8 cellular contexts compared by ENCODE assay signal in genomic region chr7:149310113-149310836, GRCh38. TPM values are rescaled to one million over a fixed set of nuclear protein-coding genes. Genes with fewer than 3 reads are reported as not detected.
DNase-seq lines count a peak whose midpoint lies in the region; ATAC-seq and TF ChIP-seq lines count a peak whose summit lies in the region.

No MANE protein-coding gene starts in this region.

- no peaks in the 10 kb centered on the region for H3K9me2 ChIP-seq in PC-3 (replicated peaks; ENCODE audit: low read length)

- no peak overlapping the region for H3K27ac ChIP-seq in PC-3 (ENCODE audit: low read length)
- H3K27ac ChIP-seq in endodermal cell (ENCODE audit: low read depth, low read length) = no peak overlapping the region

- H3K4me3 Mint-ChIP-seq in activated T-cell treated with anti-CD3 and anti-CD28 coated beads, Interleukin-2, amount 50 U/mL, for 4 hours = no peak overlapping the region
- H3K4me3 Mint-ChIP-seq in endodermal cell (no peak overlapping the region), naive B cell (no peak overlapping the region)

- no peaks in the 10 kb centered on the region for H3K4me1 Mint-ChIP-seq in activated T-cell treated with anti-CD3 and anti-CD28 coated beads, Interleukin-2, amount 50 U/mL, for 4 hours (ENCODE audit: low read depth)
- H3K4me1 Mint-ChIP-seq in endodermal cell (no peaks in the 10 kb centered on the region), naive B cell (peaks cover 0 to 5% (median 0%) of the 10 kb centered on the region in 3 donors)

- H3K27me3 ChIP-seq in PC-3 (ENCODE audit: low read length) = no peaks in the 10 kb centered on the region
- no peaks in the 10 kb centered on the region for H3K27me3 ChIP-seq in endodermal cell (ENCODE audit: control insufficient read depth, insufficient read depth, low read length, poor library complexity, severe bottlenecking)

- CTCF ChIA-PET in PC-3 (lab: Charles Lee) = interaction anchor here (0.6 to 1.2 kb wide), 6 partner anchors 25 to 289 kb away, joined by 3 to 6 read pairs (median 4); partner anchors contain the start of genes ZNF282, ZNF777 and ZNF783

- no peak overlapping the region for H3K27ac Mint-ChIP-seq in endodermal cell
- H3K27ac Mint-ChIP-seq in naive B cell = peak overlapping the region in 1 of 6 donors; percentile 50

- intact Hi-C loops in PC-3 (cut with micrococcal nuclease) = loop anchor here (1.0 to 2.0 kb wide), 3 partner anchors 71 to 187 kb away; partner anchors contain the start of gene ZNF746

- H3K27me3 Mint-ChIP-seq in activated T-cell treated with anti-CD3 and anti-CD28 coated beads, Interleukin-2, amount 50 U/mL, for 4 hours (ENCODE audit: low read depth) = no peaks in the 10 kb centered on the region
- peaks cover 10% of the 10 kb centered on the region for H3K27me3 Mint-ChIP-seq in endodermal cell (ENCODE audit: insufficient read depth)
- H3K27me3 Mint-ChIP-seq in naive B cell = no peaks in the 10 kb centered on the region

- ATAC-seq in activated T-cell treated with anti-CD3 and anti-CD28 coated beads, Interleukin-2, amount 50 U/mL, for 4 hours = peak; percentile 61 to 75
- ATAC-seq in HG03432 (IDR thresholded peaks at IDR 0.05; ENCODE audit: unreplicated experiment) = peak; percentile 79
- peak; percentile 90 for ATAC-seq in PC-3
- peak; percentile 50 to 58 for ATAC-seq in naive B cell (ENCODE audit: low read depth in 2 of 2)
- ATAC-seq in HG03571 (IDR thresholded peaks at IDR 0.05; ENCODE audit: unreplicated experiment) = no peak

- TSS peak; percentile 100 for BruUV-seq in PC-3 (replicated peaks; lab: Mats Ljungman, UMichigan)

- POLR2A ChIA-PET in PC-3 (lab: Charles Lee; ENCODE audit: unreplicated experiment) = interaction anchor here (0.7 kb wide), 1 partner anchor 37 kb away, joined by 4 read pairs; no protein-coding TSS in a partner anchor

- TF ChIP-seq CTCF in PC-3 (conservative IDR thresholded peaks at IDR 0.05; ENCODE audit: low read depth, low read length) = peak; percentile 78
- TF ChIP-seq CTCF in endodermal cell (conservative IDR thresholded peaks at IDR 0.05) = peak; percentile 80

- no peaks in the 10 kb centered on the region for H3F3A ChIP-seq in PC-3 (ENCODE audit: low read length, unreplicated experiment)

- 92 to 100% methylated on average over 1 to 3 of the region's 3 CpGs for WGBS in endodermal cell (ENCODE audit: insufficient coverage in 1 of 2, insufficient read length in 1 of 2), 2 experiments

- H3K4me2 ChIP-seq in PC-3 (ENCODE audit: low read length) = no peak overlapping the region

- no peaks in the 10 kb centered on the region for H3K79me2 ChIP-seq in PC-3 (ENCODE audit: low read length)

- no peaks in the 10 kb centered on the region for H4K20me1 ChIP-seq in PC-3 (ENCODE audit: low read length)

- no peaks in the 10 kb centered on the region for H3K9me3 ChIP-seq in PC-3 (ENCODE audit: low read length)
- no peaks in the 10 kb centered on the region for H3K9me3 ChIP-seq in endodermal cell (ENCODE audit: control insufficient read depth, low read length)

- no peak overlapping the region for H3K9ac ChIP-seq in PC-3 (ENCODE audit: low read length)
- no peak overlapping the region for H3K9ac ChIP-seq in endodermal cell (ENCODE audit: extremely low read depth, low read length, poor library complexity, severe bottlenecking)

- H3K4me1 ChIP-seq in PC-3 (ENCODE audit: insufficient read depth, low read length) (no peaks in the 10 kb centered on the region), endodermal cell (ENCODE audit: control insufficient read depth, insufficient read depth, low read length) (no peaks in the 10 kb centered on the region)

- H3K9me3 Mint-ChIP-seq in activated T-cell treated with anti-CD3 and anti-CD28 coated beads, Interleukin-2, amount 50 U/mL, for 4 hours = no peaks in the 10 kb centered on the region
- H3K9me3 Mint-ChIP-seq in endodermal cell = no peaks in the 10 kb centered on the region
- peaks cover 0 to 4% (median 0%) of the 10 kb centered on the region in 7 donors for H3K9me3 Mint-ChIP-seq in naive B cell

- H3K36me3 ChIP-seq in PC-3 (ENCODE audit: low read depth, low read length) (no peaks in the 10 kb centered on the region), endodermal cell (ENCODE audit: control insufficient read depth, insufficient read depth, low read length) (no peaks in the 10 kb centered on the region)

- DNase-seq in activated T-cell treated with anti-CD3 and anti-CD28 coated beads, Interleukin-2, amount 50 U/mL, for 4 hours = no peak
- DNase-seq in activated T-cell treated with anti-CD3 and anti-CD28 coated beads, Interleukin-2, amount 50 U/mL, for 48 hours = no peak
- peak; percentile 80 for DNase-seq in PC-3
- DNase-seq in endodermal cell = no peak
- DNase-seq in naive B cell = peak; percentile 30
- no peak for DNase-seq in islet precursor cell

- H3K4me3 ChIP-seq in PC-3 (ENCODE audit: low read length) = no peak overlapping the region
- no peak overlapping the region for H3K4me3 ChIP-seq in endodermal cell (ENCODE audit: low read length)

- H3K36me3 Mint-ChIP-seq in activated T-cell treated with anti-CD3 and anti-CD28 coated beads, Interleukin-2, amount 50 U/mL, for 4 hours (ENCODE audit: insufficient read depth) = no peaks in the 10 kb centered on the region
- H3K36me3 Mint-ChIP-seq in endodermal cell (ENCODE audit: low read depth) = no peaks in the 10 kb centered on the region
- H3K36me3 Mint-ChIP-seq in naive B cell = no peaks in the 10 kb centered on the region

- H2AFZ ChIP-seq in PC-3 (ENCODE audit: low read length) = peak overlapping the region; percentile 73

RNA-seq across cellular contexts. Expression of gene ZNF783, which starts 48.3 kb away (rescaled TPM):
- 10 to 100 TPM; 24.0 to 28.5 (median 24.5) TPM for total RNA-seq in activated T-cell treated with anti-CD3 and anti-CD28 coated beads, Interleukin-2, amount 50 U/mL, for 4 hours
- total RNA-seq in PC-3 (2014; rRNA removed) (6.9 and 7.0 TPM in 2 replicates), endodermal cell (10 to 100 TPM; 12.1 to 13.2 TPM)
- polyA plus RNA-seq in endodermal cell (2013, experiment 1 of 2) = 9.0 TPM
- polyA plus RNA-seq in endodermal cell (2013, experiment 2 of 2) = 6.3 TPM
- polyA plus RNA-seq in naive B cell (ENCODE audit: low read depth in 6 of 6) = 1 to 10 TPM; 1.3 to 9.2 (median 6.0) TPM

Comparison
In these comparisons a context has a peak if more than half of its experiments do, and no peak if none do; other contexts are left out.
1. DNase-seq: peak in PC-3 (single experiment) and naive B cell (single experiment); none in activated T-cell treated with anti-CD3 and anti-CD28 coated beads, Interleukin-2, amount 50 U/mL, for 4 hours (single experiment), activated T-cell treated with anti-CD3 and anti-CD28 coated beads, Interleukin-2, amount 50 U/mL, for 48 hours (0 of 2), endodermal cell (single experiment) and islet precursor cell (single experiment).